In the genomic region with DNA sequence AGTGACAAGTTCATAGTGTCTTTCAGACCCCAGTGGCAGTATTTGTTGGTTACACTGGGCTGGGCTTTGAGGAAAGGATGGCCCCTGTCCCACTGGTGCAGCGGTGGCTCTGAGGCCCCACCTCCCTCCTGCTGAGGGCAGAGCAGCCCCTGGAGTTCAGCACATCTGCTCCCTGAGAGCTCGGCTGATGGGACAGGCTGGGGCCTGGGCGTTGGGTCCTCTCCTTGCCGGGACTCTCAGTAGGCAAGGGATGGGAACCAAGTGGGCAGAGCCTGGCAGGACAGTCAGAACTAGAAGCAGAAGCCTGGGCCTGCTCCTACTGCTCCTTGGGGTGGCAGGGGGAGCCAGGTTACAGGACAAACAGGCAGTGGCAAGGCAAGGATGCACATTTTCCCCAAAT, we compare ENCODE assay signal across 27 cellular contexts.
DNase-seq lines count a peak whose midpoint lies in the region; ATAC-seq, FAIRE-seq and TF ChIP-seq lines count a peak whose summit lies in the region.
"Had no signal": no experiment of that assay in that cellular context is flagged by ENCODE, and none has a peak within 500 bp of the region (broad histone marks: within the 10 kb centered on the region; RNA-seq: fewer than 3 reads in every experiment).

No MANE protein-coding gene starts in this region.

- H3K9me1 ChIP-seq in IMR-90 (ENCODE audit: insufficient read depth, low read length): no peaks in the 10 kb centered on the region

- no peak overlapping the region for H3K23ac ChIP-seq in IMR-90 (ENCODE audit: low read depth, low read length)

- ATAC-seq in Right ventricle myocardium superior (ENCODE audit: poor library complexity): no peak
- ATAC-seq in left cardiac atrium: no peak
- ATAC-seq in IMR-90 (ENCODE audit: low read depth): no peak
- ATAC-seq: HCT116 had no signal

- H2BK15ac ChIP-seq in IMR-90 (ENCODE audit: low read depth, low read length): no peak overlapping the region

- no peak for TF ChIP-seq POLR2A in IMR-90 (IDR thresholded peaks at IDR 0.05; ENCODE audit: low read depth, low read length)
- TF ChIP-seq POLR2A in spleen (IDR thresholded peaks at IDR 0.05): no peak

- peaks cover 4% of the 10 kb centered on the region; the same call in 1 of the 2 replicates for H3K27me3 ChIP-seq in IMR-90 (ENCODE audit: control insufficient read depth, insufficient read depth, low read length)
- H3K27me3 ChIP-seq in spleen (replicated peaks in 1 of 7): peaks cover 0 to 10% (median 0%) of the 10 kb centered on the region in 7 donors

- FAIRE-seq in kidney (lab: Jason Lieb, UNC): no peak
- FAIRE-seq: A204.1, GM19239 had no signal

- H3K27ac ChIP-seq in IMR-90 (ENCODE audit: insufficient read depth, low read length) (no peak overlapping the region), kidney (ENCODE audit: low read depth in 2 of 2, low read length in 2 of 2) (no peak overlapping the region), spleen (no peak overlapping the region)
- H3K27ac ChIP-seq: C4-2B, HL-60, PC-9, SK-N-MC had no signal

- H2AFZ ChIP-seq in IMR-90 (replicated peaks; ENCODE audit: low read length, poor library complexity): peak overlapping the region; percentile 2
- H2AFZ ChIP-seq: PC-9 had no signal

- dilution Hi-C loops in IMR-90 (cut with HindIII; ENCODE audit: low sequenced_read_pairs, unreplicated experiment): no loop called here

- no TSS peak for BruUV-seq in IMR-90 (replicated peaks; lab: Mats Ljungman, UMichigan)

- 80% methylated on average over 1 of the region's 4 CpGs; no CpG with 5 or more reads in 1 of the 2 experiments for WGBS in IMR-90 (ENCODE audit: extremely low coverage in 2 of 2, insufficient read length in 1 of 2), 2 experiments
- WGBS in spleen, 5 donors: 77 to 100% (median 81%) methylated on average over 1 to 4 of the region's 4 CpGs

- no peak overlapping the region for H2BK5ac ChIP-seq in IMR-90 (ENCODE audit: low read depth, low read length, poor library complexity, severe bottlenecking)

- no peak overlapping the region for H3K9ac ChIP-seq in IMR-90 (ENCODE audit: low read depth, low read length)
- H3K9ac ChIP-seq in kidney (ENCODE audit: low read length in 2 of 2): no peak overlapping the region

- no peak for TF ChIP-seq RAD21 in IMR-90 (IDR thresholded peaks at IDR 0.05; ENCODE audit: low read length)

- no peak overlapping the region for H2AK9ac ChIP-seq in IMR-90 (replicated peaks; ENCODE audit: low read depth, low read length, poor library complexity)

- CTCF ChIA-PET in IMR-90 (lab: Yijun Ruan, JAX): no interaction called here

- no peak for TF ChIP-seq CTCF in IMR-90 (conservative IDR thresholded peaks at IDR 0.05; ENCODE audit: low read depth, low read length)
- no peak for TF ChIP-seq CTCF in kidney (IDR thresholded peaks at IDR 0.05; ENCODE audit: borderline replicate concordance, extremely low read depth, insufficient read depth)
- no peak for TF ChIP-seq CTCF in spleen (IDR thresholded peaks at IDR 0.05 in 8 of 11, conservative IDR thresholded peaks at IDR 0.05 in 3 of 11)

- H3K36me3 ChIP-seq in IMR-90 (ENCODE audit: control insufficient read depth, insufficient read depth, low read length) (no peaks in the 10 kb centered on the region), kidney (ENCODE audit: control insufficient read depth in 1 of 2, insufficient read depth in 2 of 2, low read length in 2 of 2) (no peaks in the 10 kb centered on the region), spleen (peaks cover 0 to 7% (median 0%) of the 10 kb centered on the region in 6 donors)

- H3K14ac ChIP-seq in IMR-90 (replicated peaks; ENCODE audit: low read depth, low read length): no peak overlapping the region

- no peaks in the 10 kb centered on the region for H4K20me1 ChIP-seq in IMR-90 (ENCODE audit: insufficient read depth, low read length)

- no peaks in the 10 kb centered on the region for H3K79me1 ChIP-seq in IMR-90 (ENCODE audit: low read depth in 1 of 2, low read length in 2 of 2)

- no peak overlapping the region for H3K18ac ChIP-seq in IMR-90 (ENCODE audit: low read depth, low read length)

- H2BK120ac ChIP-seq in IMR-90 (ENCODE audit: low read depth, low read length): no peak overlapping the region

- no peak overlapping the region for H3K56ac ChIP-seq in IMR-90 (ENCODE audit: extremely low read depth, insufficient read depth, low read length)

- intact Hi-C loops in Right ventricle myocardium superior (cut with DNase I): no loop called here
- intact Hi-C loops in left cardiac atrium (cut with DNase I): no loop called here
- intact Hi-C loops in IMR-90 (cut with micrococcal nuclease): loop anchor here (10.0 kb wide), 1 partner anchor 149 kb away; no protein-coding TSS in a partner anchor
- intact Hi-C loops in kidney (cut with DNase I): no loop called here
- intact Hi-C loops in spleen (cut with DNase I; ENCODE audit: low total_unique reads): no loop called here

- H3K4me3 ChIP-seq in IMR-90 (ENCODE audit: insufficient read depth, low read depth, low read length): no peak overlapping the region
- no peak overlapping the region for H3K4me3 ChIP-seq in kidney (ENCODE audit: low read length in 2 of 2)
- no peak overlapping the region for H3K4me3 ChIP-seq in spleen
- H3K4me3 ChIP-seq: PC-9, SK-N-MC had no signal

- no peak overlapping the region for H2BK20ac ChIP-seq in IMR-90 (ENCODE audit: low read depth, low read length)

- no peak overlapping the region for H4K8ac ChIP-seq in IMR-90 (ENCODE audit: low read depth in 2 of 2, low read length in 2 of 2)

- H3K4me1 ChIP-seq in IMR-90 (ENCODE audit: control insufficient read depth, insufficient read depth, low read length) (peaks cover 2% of the 10 kb centered on the region), kidney (ENCODE audit: control insufficient read depth in 1 of 2, insufficient read depth in 1 of 2, low read depth in 1 of 2, low read length in 2 of 2) (no peaks in the 10 kb centered on the region), spleen (no peaks in the 10 kb centered on the region)

- H3K9me3 ChIP-seq in IMR-90 (ENCODE audit: control insufficient read depth, insufficient read depth, low read length): no peaks in the 10 kb centered on the region
- no peaks in the 10 kb centered on the region for H3K9me3 ChIP-seq in kidney (ENCODE audit: control insufficient read depth in 1 of 2, low read length in 2 of 2)
- no peaks in the 10 kb centered on the region for H3K9me3 ChIP-seq in spleen

- H4K91ac ChIP-seq in IMR-90 (ENCODE audit: insufficient read depth, low read depth, low read length): no peak overlapping the region

- no peak overlapping the region for H3K4ac ChIP-seq in IMR-90 (ENCODE audit: low read depth, low read length)

- no peak overlapping the region for H4K5ac ChIP-seq in IMR-90 (ENCODE audit: low read depth, low read length)

- in situ Hi-C loops in IMR-90 (cut with MboI; ENCODE audit: low sequenced_read_pairs): no loop called here

- no peak overlapping the region for H3K4me2 ChIP-seq in IMR-90 (ENCODE audit: low read depth, low read length)
- H3K4me2 ChIP-seq: PC-9 had no signal

- POLR2A ChIA-PET in IMR-90 (lab: Charles Lee; ENCODE audit: unreplicated experiment): no interaction called here

- H2AK5ac ChIP-seq in IMR-90 (ENCODE audit: low read depth, low read length): no peak overlapping the region

- DNase-seq in Right ventricle myocardium superior (peak; percentile 24), left cardiac atrium (no peak), IMR-90 (no peak), kidney (peak; percentile 39), spleen (peak; percentile 51), cortex of kidney (lab: John Stamatoyannopoulos, UW) (no peak), RPMI8226 (no peak), NCI-H748 treated with DMSO at 0.1 percent for 48 hours (lab: John Stamatoyannopoulos, UW) (no peak)
- DNase-seq: AML-193; CD8-positive, alpha-beta memory T cell; DMS153; Kasumi-1; NCI-H1092 treated with DMSO at 0.1 percent for 48 hours; NCI-H1436 treated with DMSO at 0.1 percent for 48 hours; NCI-H1930; NCI-H2107; NCI-H524; NCI-H774; PC-9; SIG-M5; SW 1271 had no signal

TF ChIP-seq in IMR-90, 13 proteins besides CTCF, POLR2A, EP300 and RAD21:
- no peak for TF ChIP-seq CEBPB (IDR thresholded peaks at IDR 0.05; ENCODE audit: low read depth, low read length)
- no peak for TF ChIP-seq RCOR1 (IDR thresholded peaks at IDR 0.05; ENCODE audit: insufficient replicate concordance, low read length)
- no peak for TF ChIP-seq MXI1 (IDR thresholded peaks at IDR 0.05; ENCODE audit: borderline replicate concordance, low read depth, low read length)
- no peak for TF ChIP-seq BHLHE40 (IDR thresholded peaks at IDR 0.05; ENCODE audit: low read depth, low read length)
- TF ChIP-seq FOS (IDR thresholded peaks at IDR 0.05; ENCODE audit: low read depth, low read length): no peak
- no peak for TF ChIP-seq SMC3 (IDR thresholded peaks at IDR 0.05; ENCODE audit: low read depth, low read length)
- TF ChIP-seq NFE2L2 (IDR thresholded peaks at IDR 0.05; ENCODE audit: low read depth, low read length): no peak
- no peak for TF ChIP-seq RFX5 (IDR thresholded peaks at IDR 0.05; ENCODE audit: low read depth, low read length)
- TF ChIP-seq, protein P1, sequence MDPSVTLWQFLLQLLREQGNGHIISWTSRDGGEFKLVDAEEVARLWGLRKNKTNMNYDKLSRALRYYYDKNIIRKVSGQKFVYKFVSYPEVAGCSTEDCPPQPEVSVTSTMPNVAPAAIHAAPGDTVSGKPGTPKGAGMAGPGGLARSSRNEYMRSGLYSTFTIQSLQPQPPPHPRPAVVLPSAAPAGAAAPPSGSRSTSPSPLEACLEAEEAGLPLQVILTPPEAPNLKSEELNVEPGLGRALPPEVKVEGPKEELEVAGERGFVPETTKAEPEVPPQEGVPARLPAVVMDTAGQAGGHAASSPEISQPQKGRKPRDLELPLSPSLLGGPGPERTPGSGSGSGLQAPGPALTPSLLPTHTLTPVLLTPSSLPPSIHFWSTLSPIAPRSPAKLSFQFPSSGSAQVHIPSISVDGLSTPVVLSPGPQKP (IDR thresholded peaks at IDR 0.05; ENCODE audit: borderline replicate concordance, low read depth, low read length): no peak
- TF ChIP-seq MAZ (IDR thresholded peaks at IDR 0.05; ENCODE audit: borderline replicate concordance, low read depth, low read length): no peak
- no peak for TF ChIP-seq CHD1 (IDR thresholded peaks at IDR 0.05; ENCODE audit: low read depth, low read length)
- TF ChIP-seq, protein P2, sequence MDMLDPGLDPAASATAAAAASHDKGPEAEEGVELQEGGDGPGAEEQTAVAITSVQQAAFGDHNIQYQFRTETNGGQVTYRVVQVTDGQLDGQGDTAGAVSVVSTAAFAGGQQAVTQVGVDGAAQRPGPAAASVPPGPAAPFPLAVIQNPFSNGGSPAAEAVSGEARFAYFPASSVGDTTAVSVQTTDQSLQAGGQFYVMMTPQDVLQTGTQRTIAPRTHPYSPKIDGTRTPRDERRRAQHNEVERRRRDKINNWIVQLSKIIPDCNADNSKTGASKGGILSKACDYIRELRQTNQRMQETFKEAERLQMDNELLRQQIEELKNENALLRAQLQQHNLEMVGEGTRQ (IDR thresholded peaks at IDR 0.05; ENCODE audit: low read depth, low read length): no peak
- TF ChIP-seq MAFK (IDR thresholded peaks at IDR 0.05; ENCODE audit: low read depth, low read length): no peak

Comparison
In these comparisons a context has a peak if more than half of its experiments do, and no peak if none do; other contexts are left out.
1. DNase-seq: peak in Right ventricle myocardium superior (single experiment), kidney (single experiment) and spleen (single experiment); none in left cardiac atrium (single experiment), IMR-90 (single experiment), cortex of kidney (single experiment), RPMI8226 (single experiment) and NCI-H748 treated with DMSO at 0.1 percent for 48 hours (single experiment).